In the genomic region with DNA sequence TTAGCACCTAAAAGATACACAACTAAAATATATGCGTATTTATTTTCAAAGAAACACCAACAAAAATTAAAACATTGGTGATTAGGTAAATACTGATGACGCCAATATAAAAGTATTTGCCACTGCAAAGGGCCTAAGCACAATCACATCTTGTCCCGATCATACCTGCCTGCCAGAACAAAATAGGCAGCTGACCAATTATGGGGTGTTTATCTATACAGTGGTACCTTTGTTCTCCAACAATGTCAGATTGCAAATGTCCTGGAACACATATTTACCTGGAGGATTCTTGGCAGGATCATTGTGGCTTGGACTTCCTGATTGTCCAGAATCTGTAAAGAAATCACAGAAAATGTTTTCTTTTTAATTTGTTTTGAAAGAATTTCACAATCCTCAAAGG, we compare ENCODE assay signal across 14 cellular contexts.
DNase-seq lines count a peak whose midpoint lies in the region; ATAC-seq and TF ChIP-seq lines count a peak whose summit lies in the region.
"Had no signal": no experiment of that assay in that cellular context is flagged by ENCODE, and none has a peak within 500 bp of the region (broad histone marks: within the 10 kb centered on the region; RNA-seq: fewer than 3 reads in every experiment).

No MANE protein-coding gene starts in this region.

- no peaks in the 10 kb centered on the region for H3K4me1 Mint-ChIP-seq in immature natural killer cell
- no peaks in the 10 kb centered on the region for H3K4me1 Mint-ChIP-seq in activated CD4-positive, alpha-beta T cell treated with anti-CD3 and anti-CD28 coated beads, Interleukin-2, amount 10 ng/mL, durations not matched to agents 24 days and 14 days
- H3K4me1 Mint-ChIP-seq: CD4-positive, alpha-beta memory T cell had no signal

- H3K27me3 ChIP-seq in foreskin keratinocyte = no peaks in the 10 kb centered on the region
- H3K27me3 ChIP-seq in upper lobe of right lung = no peaks in the 10 kb centered on the region

- H3K4me1 ChIP-seq in foreskin keratinocyte = peaks cover 43% of the 10 kb centered on the region
- peaks cover 6% of the 10 kb centered on the region for H3K4me1 ChIP-seq in upper lobe of right lung

- H3K27ac ChIP-seq in foreskin keratinocyte (peak overlapping the region; percentile 21), upper lobe of right lung (no peak overlapping the region)

- no peaks in the 10 kb centered on the region for H3K9me3 ChIP-seq in upper lobe of right lung

- ATAC-seq in Right ventricle myocardium superior (ENCODE audit: poor library complexity) = peak; percentile 30
- no peak for ATAC-seq in Right ventricle myocardium inferior
- peak; percentile 39 for ATAC-seq in foreskin keratinocyte
- ATAC-seq in upper lobe of right lung = peak; percentile 29

- H3K9me3 Mint-ChIP-seq in immature natural killer cell = peaks cover 0 to 26% (median 12%) of the 10 kb centered on the region in 6 donors
- no peaks in the 10 kb centered on the region for H3K9me3 Mint-ChIP-seq in activated CD4-positive, alpha-beta T cell treated with anti-CD3 and anti-CD28 coated beads, Interleukin-2, amount 10 ng/mL, durations not matched to agents 24 days and 14 days

- no peak overlapping the region for H3K4me3 Mint-ChIP-seq in immature natural killer cell
- H3K4me3 Mint-ChIP-seq in activated CD4-positive, alpha-beta T cell treated with anti-CD3 and anti-CD28 coated beads, Interleukin-2, amount 10 ng/mL, durations not matched to agents 24 days and 14 days = no peak overlapping the region
- H3K4me3 Mint-ChIP-seq: CD4-positive, alpha-beta memory T cell had no signal

- no peak overlapping the region for H3K27ac Mint-ChIP-seq in immature natural killer cell
- no peak overlapping the region for H3K27ac Mint-ChIP-seq in activated CD4-positive, alpha-beta T cell treated with anti-CD3 and anti-CD28 coated beads, Interleukin-2, amount 10 ng/mL, durations not matched to agents 24 days and 14 days
- H3K27ac Mint-ChIP-seq: CD4-positive, alpha-beta memory T cell had no signal

- no peak overlapping the region for H3K4me3 ChIP-seq in upper lobe of right lung

- no peak for DNase-seq in Right ventricle myocardium superior
- DNase-seq in Right ventricle myocardium inferior (ENCODE audit: missing footprints) = no peak
- peak; percentile 83 for DNase-seq in NCI-H774 (lab: John Stamatoyannopoulos, UW)
- DNase-seq in foreskin keratinocyte = peak in 1 of 2 donors; percentile 48
- no peak for DNase-seq in upper lobe of right lung
- no peak for DNase-seq in immature natural killer cell
- no peak for DNase-seq in activated CD4-positive, alpha-beta T cell treated with anti-CD3 and anti-CD28 coated beads, Interleukin-2, amount 10 ng/mL, durations not matched to agents 24 days and 14 days
- no peak for DNase-seq in iPS-NIHi11 (ENCODE audit: low spot score)
- DNase-seq: activated gamma-delta T cell treated with Interleukin-2 at 50 U/mL for 16 hours; CD4-positive, alpha-beta memory T cell; effector CD4-positive, alpha-beta T cell; foreskin melanocyte; KG1; SHP77 treated with DMSO at 0.1 percent for 48 hours had no signal

- H3K27me3 Mint-ChIP-seq in immature natural killer cell (ENCODE audit: low read depth in 3 of 3) = no peaks in the 10 kb centered on the region
- H3K27me3 Mint-ChIP-seq in activated CD4-positive, alpha-beta T cell treated with anti-CD3 and anti-CD28 coated beads, Interleukin-2, amount 10 ng/mL, durations not matched to agents 24 days and 14 days = no peaks in the 10 kb centered on the region
- H3K27me3 Mint-ChIP-seq: CD4-positive, alpha-beta memory T cell had no signal

- H3K36me3 ChIP-seq in upper lobe of right lung = no peaks in the 10 kb centered on the region

- TF ChIP-seq CTCF in foreskin keratinocyte (conservative IDR thresholded peaks at IDR 0.05) = no peak
- no peak for TF ChIP-seq CTCF in upper lobe of right lung (IDR thresholded peaks at IDR 0.05)

- no peaks in the 10 kb centered on the region for H3K36me3 Mint-ChIP-seq in immature natural killer cell
- H3K36me3 Mint-ChIP-seq in activated CD4-positive, alpha-beta T cell treated with anti-CD3 and anti-CD28 coated beads, Interleukin-2, amount 10 ng/mL, durations not matched to agents 24 days and 14 days (ENCODE audit: low read depth) = no peaks in the 10 kb centered on the region
- H3K36me3 Mint-ChIP-seq: CD4-positive, alpha-beta memory T cell had no signal

- intact Hi-C loops in Right ventricle myocardium superior (cut with DNase I) = no loop called here
- intact Hi-C loops in Right ventricle myocardium inferior (cut with DNase I) = no loop called here
- intact Hi-C loops in upper lobe of right lung (cut with DNase I) = no loop called here
- intact Hi-C loops in activated CD4-positive, alpha-beta T cell treated with anti-CD3 and anti-CD28 coated beads, Interleukin-2, amount 10 ng/mL, durations not matched to agents 24 days and 14 days (cut with micrococcal nuclease) = no loop called here
